In the genomic region with DNA sequence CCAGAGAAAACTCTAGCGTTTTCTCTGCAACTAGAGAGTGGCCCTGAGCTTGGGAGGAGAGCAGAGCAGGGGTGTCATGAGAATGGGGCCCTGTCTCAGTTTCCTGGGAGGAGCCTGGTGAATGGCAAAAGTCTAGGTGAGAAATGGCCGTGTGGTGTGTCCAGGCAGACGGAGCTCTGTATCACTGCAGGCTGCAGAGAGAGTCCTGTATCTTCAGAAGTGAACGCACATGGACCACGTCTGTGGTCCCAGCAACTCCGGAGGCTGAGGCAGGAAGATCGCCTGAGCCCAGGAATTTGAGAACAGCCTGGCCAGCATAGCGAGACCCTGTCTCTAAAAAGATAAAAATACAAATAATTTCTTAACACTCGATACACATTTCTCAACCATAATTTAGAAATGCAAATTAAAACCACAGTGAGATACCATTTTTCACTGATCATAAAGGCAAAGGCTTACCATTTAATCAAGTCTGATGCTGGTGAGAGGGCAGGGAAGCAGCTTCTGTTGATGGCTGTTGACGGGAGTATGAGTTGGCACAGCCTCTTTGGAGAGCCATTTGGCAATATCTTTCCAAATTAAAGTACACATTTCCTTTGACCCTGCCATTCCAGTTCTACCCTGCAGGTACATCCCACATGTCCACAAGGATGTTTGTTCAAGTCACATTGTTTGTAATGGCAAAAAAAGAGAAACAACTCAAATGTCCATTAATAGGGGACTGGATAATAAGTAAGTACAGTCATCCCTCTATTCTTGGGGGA, we compare ENCODE assay signal across 18 cellular contexts. TPM values are rescaled to one million over a fixed set of nuclear protein-coding genes. Genes with fewer than 3 reads are reported as not detected.
DNase-seq lines count a peak whose midpoint lies in the region; ATAC-seq, FAIRE-seq and TF ChIP-seq lines count a peak whose summit lies in the region.
"Had no signal": no experiment of that assay in that cellular context is flagged by ENCODE, and none has a peak within 500 bp of the region (broad histone marks: within the 10 kb centered on the region; RNA-seq: fewer than 3 reads in every experiment).

No MANE protein-coding gene starts in this region.

- H3K4me1 ChIP-seq in RWPE2 (ENCODE audit: insufficient read depth, poor library complexity, severe bottlenecking), result peaks cover 9% of the 10 kb centered on the region
- H3K4me1 ChIP-seq in left lung, result peaks cover 6 to 32% of the 10 kb centered on the region in 2 donors
- H3K4me1 ChIP-seq: ascending aorta, gastrocnemius medialis, vagina had no signal

- no peak overlapping the region for H3K4me3 ChIP-seq in RWPE2 (ENCODE audit: severe bottlenecking)
- no peak overlapping the region for H3K4me3 ChIP-seq in left lung
- H3K4me3 ChIP-seq in WERI-Rb-1 (ENCODE audit: low read depth, low read length), result no peak overlapping the region
- H3K4me3 ChIP-seq: ascending aorta, gastrocnemius medialis, vagina had no signal

- H3K27me3 ChIP-seq in RWPE2 (ENCODE audit: insufficient read depth, poor library complexity, severe bottlenecking), result no peaks in the 10 kb centered on the region
- H3K27me3 ChIP-seq in left lung, result no peaks in the 10 kb centered on the region
- H3K27me3 ChIP-seq in WERI-Rb-1 (ENCODE audit: insufficient read depth, low read depth, severe bottlenecking), result no peaks in the 10 kb centered on the region
- H3K27me3 ChIP-seq: ascending aorta, gastrocnemius medialis, vagina had no signal

- H3K27me3 Mint-ChIP-seq in activated naive CD8-positive, alpha-beta T cell treated with anti-CD3 and anti-CD28 coated beads, Interleukin-2, amount 10 ng/mL, durations not matched to agents 7 days and 5 days, result no peaks in the 10 kb centered on the region
- H3K27me3 Mint-ChIP-seq in activated naive CD8-positive, alpha-beta T cell treated with anti-CD3 and anti-CD28 coated beads for 36 hours, result no peaks in the 10 kb centered on the region
- H3K27me3 Mint-ChIP-seq in type B pancreatic cell, result no peaks in the 10 kb centered on the region

- no peak for TF ChIP-seq CTCF in RWPE2 (IDR thresholded peaks at IDR 0.05; ENCODE audit: poor library complexity, severe bottlenecking)
- TF ChIP-seq CTCF in left lung (IDR thresholded peaks at IDR 0.05), result peak in 1 of 2 donors; percentile 30
- peak; percentile 30 for TF ChIP-seq CTCF in type B pancreatic cell (conservative IDR thresholded peaks at IDR 0.05)
- no peak for TF ChIP-seq CTCF in WERI-Rb-1 (IDR thresholded peaks at IDR 0.05; ENCODE audit: low read depth, low read length)

- no peak for DNase-seq in activated naive CD8-positive, alpha-beta T cell treated with anti-CD3 and anti-CD28 coated beads, Interleukin-2, amount 10 ng/mL, durations not matched to agents 7 days and 5 days
- no peak for DNase-seq in activated naive CD8-positive, alpha-beta T cell treated with anti-CD3 and anti-CD28 coated beads for 36 hours
- no peak for DNase-seq in RWPE2 (ENCODE audit: low spot score)
- DNase-seq in left lung, result no peak
- DNase-seq in type B pancreatic cell (ENCODE audit: extremely low spot score, unreplicated experiment), result no peak
- DNase-seq in WERI-Rb-1, result no peak
- no peak for DNase-seq in GM19239 (ENCODE audit: insufficient read length, low spot score)
- DNase-seq: activated CD4-positive, alpha-beta T cell treated with anti-CD3 and anti-CD28 coated beads for 1 hour; activated effector memory CD4-positive, alpha-beta T cell treated with Interleukin-2 at 50 U/mL for 16 hours; gastrocnemius medialis; GOT3; NCI-H1930; T-helper 1 cell had no signal

- intact Hi-C loops in left lung (cut with DNase I), result no loop called here

- peaks cover 31% of the 10 kb centered on the region for H3K4me1 Mint-ChIP-seq in activated naive CD8-positive, alpha-beta T cell treated with anti-CD3 and anti-CD28 coated beads, Interleukin-2, amount 10 ng/mL, durations not matched to agents 7 days and 5 days
- H3K4me1 Mint-ChIP-seq in activated naive CD8-positive, alpha-beta T cell treated with anti-CD3 and anti-CD28 coated beads for 36 hours, result peaks cover 28% of the 10 kb centered on the region
- peaks cover 24% of the 10 kb centered on the region for H3K4me1 Mint-ChIP-seq in type B pancreatic cell (ENCODE audit: unreplicated experiment)

- H3K9me3 Mint-ChIP-seq in activated naive CD8-positive, alpha-beta T cell treated with anti-CD3 and anti-CD28 coated beads, Interleukin-2, amount 10 ng/mL, durations not matched to agents 7 days and 5 days, result no peaks in the 10 kb centered on the region
- H3K9me3 Mint-ChIP-seq in activated naive CD8-positive, alpha-beta T cell treated with anti-CD3 and anti-CD28 coated beads for 36 hours, result no peaks in the 10 kb centered on the region
- H3K9me3 Mint-ChIP-seq in type B pancreatic cell, result no peaks in the 10 kb centered on the region
- H3K9me3 Mint-ChIP-seq: memory B cell, neural crest cell had no signal

- H3K36me3 ChIP-seq in RWPE2 (ENCODE audit: low read depth) (no peaks in the 10 kb centered on the region), left lung (no peaks in the 10 kb centered on the region), WERI-Rb-1 (no peaks in the 10 kb centered on the region)
- H3K36me3 ChIP-seq: ascending aorta, gastrocnemius medialis, vagina had no signal

- H3K4me3 Mint-ChIP-seq in activated naive CD8-positive, alpha-beta T cell treated with anti-CD3 and anti-CD28 coated beads, Interleukin-2, amount 10 ng/mL, durations not matched to agents 7 days and 5 days, result no peak overlapping the region
- no peak overlapping the region for H3K4me3 Mint-ChIP-seq in activated naive CD8-positive, alpha-beta T cell treated with anti-CD3 and anti-CD28 coated beads for 36 hours
- no peak overlapping the region for H3K4me3 Mint-ChIP-seq in type B pancreatic cell
- H3K4me3 Mint-ChIP-seq: memory B cell, neural crest cell had no signal

- ATAC-seq in activated naive CD8-positive, alpha-beta T cell treated with anti-CD3 and anti-CD28 coated beads, Interleukin-2, amount 10 ng/mL, durations not matched to agents 7 days and 5 days (ENCODE audit: low read depth), result no peak
- ATAC-seq in RWPE2 (ENCODE audit: low read depth), result peak; percentile 44; the same call in 2 of the 3 replicates
- ATAC-seq in left lung, result peak; percentile 69
- ATAC-seq in GM21576 (IDR thresholded peaks at IDR 0.05; ENCODE audit: unreplicated experiment), result no peak

- no peak for FAIRE-seq in GM19239 (lab: Jason Lieb, UNC)

- no peaks in the 10 kb centered on the region for H3K9me3 ChIP-seq in RWPE2 (ENCODE audit: severe bottlenecking)
- no peaks in the 10 kb centered on the region for H3K9me3 ChIP-seq in left lung
- H3K9me3 ChIP-seq in WERI-Rb-1 (ENCODE audit: severe bottlenecking), result no peaks in the 10 kb centered on the region
- H3K9me3 ChIP-seq: ascending aorta, gastrocnemius medialis, vagina had no signal

- H3K27ac Mint-ChIP-seq in activated naive CD8-positive, alpha-beta T cell treated with anti-CD3 and anti-CD28 coated beads, Interleukin-2, amount 10 ng/mL, durations not matched to agents 7 days and 5 days, result peak overlapping the region; percentile 49
- no peak overlapping the region for H3K27ac Mint-ChIP-seq in activated naive CD8-positive, alpha-beta T cell treated with anti-CD3 and anti-CD28 coated beads for 36 hours
- H3K27ac Mint-ChIP-seq in type B pancreatic cell, result peak overlapping the region; percentile 1
- H3K27ac Mint-ChIP-seq: memory B cell had no signal

- POLR2A ChIA-PET in activated naive CD8-positive, alpha-beta T cell treated with anti-CD3 and anti-CD28 coated beads, Interleukin-2, amount 10 ng/mL, durations not matched to agents 7 days and 5 days (lab: Charles Lee), result no interaction called here

- H3K36me3 Mint-ChIP-seq in activated naive CD8-positive, alpha-beta T cell treated with anti-CD3 and anti-CD28 coated beads, Interleukin-2, amount 10 ng/mL, durations not matched to agents 7 days and 5 days, result no peaks in the 10 kb centered on the region
- no peaks in the 10 kb centered on the region for H3K36me3 Mint-ChIP-seq in activated naive CD8-positive, alpha-beta T cell treated with anti-CD3 and anti-CD28 coated beads for 36 hours
- no peaks in the 10 kb centered on the region for H3K36me3 Mint-ChIP-seq in type B pancreatic cell
- H3K36me3 Mint-ChIP-seq: memory B cell had no signal

- H3K27ac ChIP-seq in RWPE2 (ENCODE audit: poor library complexity, severe bottlenecking), result no peak overlapping the region
- peak overlapping the region in 1 of 2 donors; percentile 26 for H3K27ac ChIP-seq in left lung
- no peak overlapping the region for H3K27ac ChIP-seq in WERI-Rb-1
- H3K27ac ChIP-seq: ascending aorta, vagina had no signal

RNA-seq across cellular contexts. Expression of a gene that starts 51.0 kb away (rescaled TPM):
- 10 to 100 TPM; 85.5 to 88.1 TPM for total RNA-seq in activated naive CD8-positive, alpha-beta T cell treated with anti-CD3 and anti-CD28 coated beads, Interleukin-2, amount 10 ng/mL, durations not matched to agents 7 days and 5 days
- 100 to 1,000 TPM; 395 to 400 TPM for total RNA-seq in activated naive CD8-positive, alpha-beta T cell treated with anti-CD3 and anti-CD28 coated beads for 36 hours
- total RNA-seq in left lung, result 100 to 1,000 TPM; 133 to 348 TPM
- 63.4 and 132 TPM in 2 replicates for total RNA-seq in type B pancreatic cell (ENCODE audit: low replicate concordance)

Comparison
In these comparisons a context has a peak if more than half of its experiments do, and no peak if none do; other contexts are left out.
1. ATAC-seq: peak in RWPE2 (single experiment) and left lung (single experiment); none in activated naive CD8-positive, alpha-beta T cell treated with anti-CD3 and anti-CD28 coated beads, Interleukin-2, amount 10 ng/mL, durations not matched to agents 7 days and 5 days (single experiment) and GM21576 (single experiment).